In genomic region chr22:15642288-15642861, GRCh38 we compare ENCODE assay signal across 18 cellular contexts. TPM values are rescaled to one million over a fixed set of nuclear protein-coding genes. Genes with fewer than 3 reads are reported as not detected.
"Had no signal": no experiment of that assay in that cellular context is flagged by ENCODE, and none has a peak within 500 bp of the region (broad histone marks: within the 10 kb centered on the region; RNA-seq: fewer than 3 reads in every experiment).

No MANE protein-coding gene starts in this region.

RNA-seq across cellular contexts. Expression of gene POTEH, which starts 47.5 kb away (rescaled TPM):
- total RNA-seq: naive thymus-derived CD4-positive, alpha-beta T cell; occipital lobe; ovary; progenitor cell of endocrine pancreas; psoas muscle; renal cortical epithelial cell; sciatic nerve; smooth muscle cell; stomach; subcutaneous adipose tissue; temporal lobe; thoracic aorta; tibial nerve; upper lobe of left lung; ureter; vagina had no signal
- polyA plus RNA-seq: naive thymus-derived CD4-positive, alpha-beta T cell; neural cell; ovary; psoas muscle; smooth muscle cell; spleen; stomach had no signal
